ENCODE assay signal across 1 cellular context in genomic region chr4:132564920-132565319, GRCh38.
TF ChIP-seq lines count a peak whose summit lies in the region.

No MANE protein-coding gene starts in this region.

TF ChIP-seq in H1, 55 proteins besides CTCF, POLR2A, EP300 and RAD21:
- TF ChIP-seq NANOG (IDR thresholded peaks at IDR 0.05; ENCODE audit: insufficient read depth, low read depth, low read length, poor library complexity, severe bottlenecking) (no peak), POLR2AphosphoS5 (IDR thresholded peaks at IDR 0.05; ENCODE audit: low read depth, low read length) (no peak), CTBP2 (IDR thresholded peaks at IDR 0.05; ENCODE audit: borderline replicate concordance, insufficient read depth, insufficient read length, low read length) (no peak), SIN3A (conservative IDR thresholded peaks at IDR 0.05 in 1 of 2, IDR thresholded peaks at IDR 0.05 in 1 of 2; ENCODE audit: low read depth in 1 of 2, low read length in 2 of 2) (no peak), CHD1 (IDR thresholded peaks at IDR 0.05; ENCODE audit: low read depth, low read length) (no peak), JUND (IDR thresholded peaks at IDR 0.05; ENCODE audit: low read length) (no peak), JUN (IDR thresholded peaks at IDR 0.05; ENCODE audit: low read depth, low read length) (no peak), BCL11A (IDR thresholded peaks at IDR 0.05; ENCODE audit: low read depth in 2 of 2, low read length in 2 of 2) (no peak), TEAD4 (IDR thresholded peaks at IDR 0.05; ENCODE audit: low read depth, low read length) (no peak), ATF3 (IDR thresholded peaks at IDR 0.05; ENCODE audit: insufficient read depth, low read depth, low read length) (no peak), CBX8 (IDR thresholded peaks at IDR 0.05; ENCODE audit: borderline replicate concordance, low read depth, low read length) (no peak), BACH1 (IDR thresholded peaks at IDR 0.05; ENCODE audit: low read length) (no peak), TAF7 (optimal IDR thresholded peaks at IDR 0.05; ENCODE audit: borderline replicate concordance, low read depth, low read length) (no peak), SIRT6 (IDR thresholded peaks at IDR 0.05; ENCODE audit: low read length) (no peak), SP2 (IDR thresholded peaks at IDR 0.05; ENCODE audit: low read length) (no peak), MAX (IDR thresholded peaks at IDR 0.05) (no peak), FOSL1 (IDR thresholded peaks at IDR 0.05; ENCODE audit: insufficient read depth, low read depth, low read length) (no peak)
